26 cellular contexts compared by ENCODE assay signal in genomic region chr7:33793616-33794015, GRCh38.
"Had no signal": no experiment of that assay in that cellular context is flagged by ENCODE, and none has a peak within 500 bp of the region (broad histone marks: within the 10 kb centered on the region; RNA-seq: fewer than 3 reads in every experiment).

No MANE protein-coding gene starts in this region.

- H3K4me1 ChIP-seq: stomach, suprapubic skin, testis, thyroid gland, tibial nerve, transverse colon, upper lobe of left lung, upper lobe of right lung, uterus, vagina had no signal

- H3K9me3 ChIP-seq: stomach, suprapubic skin, testis, thoracic aorta, thyroid gland, tibial artery, transverse colon, upper lobe of left lung, upper lobe of right lung, uterus, vagina had no signal

- ATAC-seq: stimulated activated effector memory CD8-positive, alpha-beta T cell treated with anti-CD3 and anti-CD28 coated beads, Interleukin-12 subunit alpha, Interleukin-12 subunit beta, amount 100 ng/mL, for 72 hours; stimulated activated memory B cell treated with anti-CD40 and anti-IgM and Interleukin-4, amounts not matched to agents 10 μg/mL and 1 μg/mL and 100 μg/mL, for 72 hours; stimulated activated naive B cell treated with anti-CD40 and anti-IgM and Interleukin-4, amounts not matched to agents 10 μg/mL and 1 μg/mL and 100 μg/mL, for 72 hours; stimulated activated naive CD8-positive, alpha-beta T cell treated with anti-CD3 and anti-CD28 coated beads, Interleukin-15, amount 100 ng/mL, for 72 hours; stimulated activated naive CD8-positive, alpha-beta T cell treated with anti-CD3 and anti-CD28 coated beads, Interleukin-15, Interleukin-2, amounts not matched to agents 100 U/mL and 50 U/mL, for 24 hours; upper lobe of right lung had no signal

- H3K27ac ChIP-seq: stomach, suprapubic skin, testis, thoracic aorta, thyroid gland, tibial artery, tibial nerve, transverse colon, upper lobe of left lung, upper lobe of right lung, uterus, vagina had no signal

- H3K36me3 ChIP-seq: stomach, suprapubic skin, thoracic aorta, thyroid gland, tibial artery, tibial nerve, transverse colon, upper lobe of left lung, upper lobe of right lung, uterus, vagina had no signal

- DNase-seq: stimulated activated CD4-positive, alpha-beta T cell treated with anti-CD3 and anti-CD28 coated beads, Interleukin-2, amount 100 ng/mL, for 48 hours; stimulated activated CD4-positive, alpha-beta T cell treated with anti-CD3 and anti-CD28 coated beads, Interleukin-4, amount 100 ng/mL, for 1 hour; stimulated activated CD4-positive, alpha-beta T cell treated with anti-CD3 and anti-CD28 coated beads, Interleukin-4, amount 100 ng/mL, for 24 hours; stimulated activated CD4-positive, alpha-beta T cell treated with anti-CD3 and anti-CD28 coated beads, Interleukin-4, amount 100 ng/mL, for 4 hours; stimulated activated CD8-positive, alpha-beta memory T cell treated with anti-CD3 and anti-CD28 coated beads, Interleukin-4, amount 100 ng/mL, for 48 hours; stimulated activated naive B cell treated with anti-CD40 and anti-IgM and Interleukin-4, amounts not matched to agents 10 μg/mL and 1 μg/mL and 100 μg/mL, for 72 hours; stimulated activated naive CD4-positive, alpha-beta T cell; stimulated activated naive CD4-positive, alpha-beta T cell treated with Interleukin-2 at 50 U/mL for 16 hours; stimulated activated naive CD8-positive, alpha-beta T cell treated with anti-CD3 and anti-CD28 coated beads, Interleukin-15, amount 100 ng/mL, for 72 hours; stimulated activated naive CD8-positive, alpha-beta T cell treated with anti-CD3 and anti-CD28 coated beads, Interleukin-15, Interleukin-2, amounts not matched to agents 100 U/mL and 50 U/mL, for 24 hours; stomach; substantia nigra; testis; thyroid gland; tibial artery; transverse colon; trophoblast cell; upper lobe of left lung; upper lobe of right lung; uterus had no signal

- H3K27me3 ChIP-seq: stomach, suprapubic skin, testis, thyroid gland, tibial artery, tibial nerve, transverse colon, upper lobe of left lung, upper lobe of right lung, uterus, vagina had no signal

- H3K4me3 ChIP-seq: stomach, suprapubic skin, testis, thoracic aorta, thyroid gland, tibial artery, tibial nerve, transverse colon, upper lobe of left lung, upper lobe of right lung, uterus, vagina had no signal
